Comparison of ENCODE assay signal across 2 cellular contexts in the genomic region with DNA sequence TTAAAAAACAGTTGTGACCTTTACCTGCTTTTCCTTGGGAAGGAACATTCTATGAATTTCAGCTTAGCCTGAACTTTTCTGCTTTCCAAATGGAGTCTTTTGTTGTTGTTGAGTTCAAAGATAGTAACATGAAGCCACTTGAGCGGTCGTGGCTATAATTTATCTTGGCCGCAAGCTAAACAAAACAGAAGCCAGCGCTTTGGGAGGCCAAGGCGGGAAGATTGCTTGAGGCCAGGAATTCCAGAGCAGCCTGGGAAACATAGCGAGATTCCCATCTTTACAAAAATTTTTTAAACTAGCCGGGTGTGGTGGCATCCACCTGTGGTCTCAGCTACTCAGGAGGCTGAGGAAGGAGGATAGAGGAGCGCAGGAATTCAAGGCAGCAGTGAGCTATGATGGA.
TF ChIP-seq lines count a peak whose summit lies in the region.

No MANE protein-coding gene starts in this region.

TF ChIP-seq in A549, 52 proteins besides CTCF, POLR2A, EP300 and RAD21:
- TF ChIP-seq HEYL (CRISPR knock-in tag; IDR thresholded peaks at IDR 0.05): no peak
- TF ChIP-seq SREBF2 (IDR thresholded peaks at IDR 0.05): no peak
- TF ChIP-seq RARB (CRISPR knock-in tag; IDR thresholded peaks at IDR 0.05): no peak
- TF ChIP-seq FOSL2 (IDR thresholded peaks at IDR 0.05): no peak
- TF ChIP-seq FOSL2 (CRISPR knock-in tag; IDR thresholded peaks at IDR 0.05): no peak
- no peak for TF ChIP-seq ZC3H11A (IDR thresholded peaks at IDR 0.05)
- no peak for TF ChIP-seq EHMT2 (IDR thresholded peaks at IDR 0.05; ENCODE audit: low read depth)
- no peak for TF ChIP-seq TFCP2L1 (CRISPR knock-in tag; IDR thresholded peaks at IDR 0.05)
- TF ChIP-seq EHF (CRISPR knock-in tag; IDR thresholded peaks at IDR 0.05): no peak
- TF ChIP-seq ESRRA (IDR thresholded peaks at IDR 0.05; ENCODE audit: borderline replicate concordance, low read length): no peak
- TF ChIP-seq RCOR1 (IDR thresholded peaks at IDR 0.05; ENCODE audit: low read depth, low read length): no peak
- TF ChIP-seq, protein P1, sequence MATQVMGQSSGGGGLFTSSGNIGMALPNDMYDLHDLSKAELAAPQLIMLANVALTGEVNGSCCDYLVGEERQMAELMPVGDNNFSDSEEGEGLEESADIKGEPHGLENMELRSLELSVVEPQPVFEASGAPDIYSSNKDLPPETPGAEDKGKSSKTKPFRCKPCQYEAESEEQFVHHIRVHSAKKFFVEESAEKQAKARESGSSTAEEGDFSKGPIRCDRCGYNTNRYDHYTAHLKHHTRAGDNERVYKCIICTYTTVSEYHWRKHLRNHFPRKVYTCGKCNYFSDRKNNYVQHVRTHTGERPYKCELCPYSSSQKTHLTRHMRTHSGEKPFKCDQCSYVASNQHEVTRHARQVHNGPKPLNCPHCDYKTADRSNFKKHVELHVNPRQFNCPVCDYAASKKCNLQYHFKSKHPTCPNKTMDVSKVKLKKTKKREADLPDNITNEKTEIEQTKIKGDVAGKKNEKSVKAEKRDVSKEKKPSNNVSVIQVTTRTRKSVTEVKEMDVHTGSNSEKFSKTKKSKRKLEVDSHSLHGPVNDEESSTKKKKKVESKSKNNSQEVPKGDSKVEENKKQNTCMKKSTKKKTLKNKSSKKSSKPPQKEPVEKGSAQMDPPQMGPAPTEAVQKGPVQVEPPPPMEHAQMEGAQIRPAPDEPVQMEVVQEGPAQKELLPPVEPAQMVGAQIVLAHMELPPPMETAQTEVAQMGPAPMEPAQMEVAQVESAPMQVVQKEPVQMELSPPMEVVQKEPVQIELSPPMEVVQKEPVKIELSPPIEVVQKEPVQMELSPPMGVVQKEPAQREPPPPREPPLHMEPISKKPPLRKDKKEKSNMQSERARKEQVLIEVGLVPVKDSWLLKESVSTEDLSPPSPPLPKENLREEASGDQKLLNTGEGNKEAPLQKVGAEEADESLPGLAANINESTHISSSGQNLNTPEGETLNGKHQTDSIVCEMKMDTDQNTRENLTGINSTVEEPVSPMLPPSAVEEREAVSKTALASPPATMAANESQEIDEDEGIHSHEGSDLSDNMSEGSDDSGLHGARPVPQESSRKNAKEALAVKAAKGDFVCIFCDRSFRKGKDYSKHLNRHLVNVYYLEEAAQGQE (IDR thresholded peaks at IDR 0.05): no peak
- TF ChIP-seq GATA3 (IDR thresholded peaks at IDR 0.05; ENCODE audit: borderline replicate concordance): no peak
- no peak for TF ChIP-seq NR3C1 (IDR thresholded peaks at IDR 0.05)
- TF ChIP-seq, protein P2, sequence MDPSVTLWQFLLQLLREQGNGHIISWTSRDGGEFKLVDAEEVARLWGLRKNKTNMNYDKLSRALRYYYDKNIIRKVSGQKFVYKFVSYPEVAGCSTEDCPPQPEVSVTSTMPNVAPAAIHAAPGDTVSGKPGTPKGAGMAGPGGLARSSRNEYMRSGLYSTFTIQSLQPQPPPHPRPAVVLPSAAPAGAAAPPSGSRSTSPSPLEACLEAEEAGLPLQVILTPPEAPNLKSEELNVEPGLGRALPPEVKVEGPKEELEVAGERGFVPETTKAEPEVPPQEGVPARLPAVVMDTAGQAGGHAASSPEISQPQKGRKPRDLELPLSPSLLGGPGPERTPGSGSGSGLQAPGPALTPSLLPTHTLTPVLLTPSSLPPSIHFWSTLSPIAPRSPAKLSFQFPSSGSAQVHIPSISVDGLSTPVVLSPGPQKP (IDR thresholded peaks at IDR 0.05; ENCODE audit: low read depth, low read length): no peak
- TF ChIP-seq, protein P3, sequence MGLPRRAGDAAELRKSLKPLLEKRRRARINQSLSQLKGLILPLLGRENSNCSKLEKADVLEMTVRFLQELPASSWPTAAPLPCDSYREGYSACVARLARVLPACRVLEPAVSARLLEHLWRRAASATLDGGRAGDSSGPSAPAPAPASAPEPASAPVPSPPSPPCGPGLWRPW (IDR thresholded peaks at IDR 0.05): no peak
- no peak for TF ChIP-seq RFX5 (IDR thresholded peaks at IDR 0.05)
- no peak for TF ChIP-seq JUN (IDR thresholded peaks at IDR 0.05)
- no peak for TF ChIP-seq NFE2L2 (conservative IDR thresholded peaks at IDR 0.05; ENCODE audit: low read length)

TF ChIP-seq in SK-N-SH, 30 proteins besides CTCF, POLR2A, EP300 and RAD21:
- TF ChIP-seq RXRA (IDR thresholded peaks at IDR 0.05; ENCODE audit: borderline replicate concordance, low read depth) (no peak), EZH2phosphoT487 (IDR thresholded peaks at IDR 0.05; ENCODE audit: borderline replicate concordance, low read depth) (no peak), MXI1 (IDR thresholded peaks at IDR 0.05; ENCODE audit: low read depth, low read length) (no peak), NFIC (IDR thresholded peaks at IDR 0.05; ENCODE audit: borderline replicate concordance) (no peak), RCOR1 (IDR thresholded peaks at IDR 0.05; ENCODE audit: low read length) (no peak), YY1 (IDR thresholded peaks at IDR 0.05; ENCODE audit: low read depth) (no peak), CHD2 (IDR thresholded peaks at IDR 0.05; ENCODE audit: low read length, partially characterized antibody) (no peak), SIN3A (IDR thresholded peaks at IDR 0.05; ENCODE audit: borderline replicate concordance, low read depth, low read length) (no peak), FOSL2 (IDR thresholded peaks at IDR 0.05; ENCODE audit: borderline replicate concordance, low read depth) (no peak), POLR2AphosphoS5 (IDR thresholded peaks at IDR 0.05; ENCODE audit: low read depth, low read length) (no peak), FOXJ3 (CRISPR knock-in tag; IDR thresholded peaks at IDR 0.05) (no peak), TEAD4 (IDR thresholded peaks at IDR 0.05; ENCODE audit: borderline replicate concordance, insufficient read depth) (no peak), RFX5 (IDR thresholded peaks at IDR 0.05; ENCODE audit: low read length) (no peak), ELF1 (IDR thresholded peaks at IDR 0.05) (no peak), TAF1 (IDR thresholded peaks at IDR 0.05; ENCODE audit: borderline replicate concordance, low read depth, low read length) (no peak)
- TF ChIP-seq, protein P4, sequence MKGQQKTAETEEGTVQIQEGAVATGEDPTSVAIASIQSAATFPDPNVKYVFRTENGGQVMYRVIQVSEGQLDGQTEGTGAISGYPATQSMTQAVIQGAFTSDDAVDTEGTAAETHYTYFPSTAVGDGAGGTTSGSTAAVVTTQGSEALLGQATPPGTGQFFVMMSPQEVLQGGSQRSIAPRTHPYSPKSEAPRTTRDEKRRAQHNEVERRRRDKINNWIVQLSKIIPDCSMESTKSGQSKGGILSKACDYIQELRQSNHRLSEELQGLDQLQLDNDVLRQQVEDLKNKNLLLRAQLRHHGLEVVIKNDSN (IDR thresholded peaks at IDR 0.05; ENCODE audit: borderline replicate concordance, low read depth): no peak
- TF ChIP-seq, protein P5, sequence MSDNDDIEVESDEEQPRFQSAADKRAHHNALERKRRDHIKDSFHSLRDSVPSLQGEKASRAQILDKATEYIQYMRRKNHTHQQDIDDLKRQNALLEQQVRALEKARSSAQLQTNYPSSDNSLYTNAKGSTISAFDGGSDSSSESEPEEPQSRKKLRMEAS (IDR thresholded peaks at IDR 0.05; ENCODE audit: low read depth): no peak
- TF ChIP-seq, protein P6, sequence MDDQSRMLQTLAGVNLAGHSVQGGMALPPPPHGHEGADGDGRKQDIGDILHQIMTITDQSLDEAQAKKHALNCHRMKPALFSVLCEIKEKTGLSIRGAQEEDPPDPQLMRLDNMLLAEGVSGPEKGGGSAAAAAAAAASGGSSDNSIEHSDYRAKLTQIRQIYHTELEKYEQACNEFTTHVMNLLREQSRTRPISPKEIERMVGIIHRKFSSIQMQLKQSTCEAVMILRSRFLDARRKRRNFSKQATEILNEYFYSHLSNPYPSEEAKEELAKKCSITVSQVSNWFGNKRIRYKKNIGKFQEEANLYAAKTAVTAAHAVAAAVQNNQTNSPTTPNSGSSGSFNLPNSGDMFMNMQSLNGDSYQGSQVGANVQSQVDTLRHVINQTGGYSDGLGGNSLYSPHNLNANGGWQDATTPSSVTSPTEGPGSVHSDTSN (IDR thresholded peaks at IDR 0.05): no peak
- TF ChIP-seq, protein P7, sequence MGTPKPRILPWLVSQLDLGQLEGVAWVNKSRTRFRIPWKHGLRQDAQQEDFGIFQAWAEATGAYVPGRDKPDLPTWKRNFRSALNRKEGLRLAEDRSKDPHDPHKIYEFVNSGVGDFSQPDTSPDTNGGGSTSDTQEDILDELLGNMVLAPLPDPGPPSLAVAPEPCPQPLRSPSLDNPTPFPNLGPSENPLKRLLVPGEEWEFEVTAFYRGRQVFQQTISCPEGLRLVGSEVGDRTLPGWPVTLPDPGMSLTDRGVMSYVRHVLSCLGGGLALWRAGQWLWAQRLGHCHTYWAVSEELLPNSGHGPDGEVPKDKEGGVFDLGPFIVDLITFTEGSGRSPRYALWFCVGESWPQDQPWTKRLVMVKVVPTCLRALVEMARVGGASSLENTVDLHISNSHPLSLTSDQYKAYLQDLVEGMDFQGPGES (IDR thresholded peaks at IDR 0.05; ENCODE audit: low read depth, low read length): no peak
- TF ChIP-seq, protein P8, sequence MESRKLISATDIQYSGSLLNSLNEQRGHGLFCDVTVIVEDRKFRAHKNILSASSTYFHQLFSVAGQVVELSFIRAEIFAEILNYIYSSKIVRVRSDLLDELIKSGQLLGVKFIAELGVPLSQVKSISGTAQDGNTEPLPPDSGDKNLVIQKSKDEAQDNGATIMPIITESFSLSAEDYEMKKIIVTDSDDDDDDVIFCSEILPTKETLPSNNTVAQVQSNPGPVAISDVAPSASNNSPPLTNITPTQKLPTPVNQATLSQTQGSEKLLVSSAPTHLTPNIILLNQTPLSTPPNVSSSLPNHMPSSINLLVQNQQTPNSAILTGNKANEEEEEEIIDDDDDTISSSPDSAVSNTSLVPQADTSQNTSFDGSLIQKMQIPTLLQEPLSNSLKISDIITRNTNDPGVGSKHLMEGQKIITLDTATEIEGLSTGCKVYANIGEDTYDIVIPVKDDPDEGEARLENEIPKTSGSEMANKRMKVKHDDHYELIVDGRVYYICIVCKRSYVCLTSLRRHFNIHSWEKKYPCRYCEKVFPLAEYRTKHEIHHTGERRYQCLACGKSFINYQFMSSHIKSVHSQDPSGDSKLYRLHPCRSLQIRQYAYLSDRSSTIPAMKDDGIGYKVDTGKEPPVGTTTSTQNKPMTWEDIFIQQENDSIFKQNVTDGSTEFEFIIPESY (IDR thresholded peaks at IDR 0.05; ENCODE audit: borderline replicate concordance, low read depth): no peak
